In genomic region chr19:10074153-10074552, GRCh38 we compare ENCODE assay signal across 8 cellular contexts. TPM values are rescaled to one million over a fixed set of nuclear protein-coding genes. Genes with fewer than 3 reads are reported as not detected.
A peak's percentile ranks its signal among the peaks of the same experiment; 100 is the strongest.
DNase-seq lines count a peak whose midpoint lies in the region; ATAC-seq and TF ChIP-seq lines count a peak whose summit lies in the region.

No MANE protein-coding gene starts in this region.

- H3K4me1 ChIP-seq in KMS-11 (ENCODE audit: low read depth, poor library complexity, severe bottlenecking) = no peaks in the 10 kb centered on the region

- H3K4me3 ChIP-seq in KMS-11 (IDR thresholded peaks at IDR 0.05; ENCODE audit: insufficient read depth, low read depth, low read length) = no peak overlapping the region

- peak; percentile 60 for TF ChIP-seq CTCF in KMS-11 (conservative IDR thresholded peaks at IDR 0.05; ENCODE audit: low read depth, low read length)

- peaks cover 71% of the 10 kb centered on the region for H3K27me3 ChIP-seq in KMS-11 (ENCODE audit: insufficient read depth, low read depth)

- no peak overlapping the region for H3K4me3 Mint-ChIP-seq in activated CD4-positive, alpha-beta T cell treated with anti-CD3 and anti-CD28 coated beads, Interleukin-2, amount 10 ng/mL, durations not matched to agents 24 days and 14 days

- H3K4me1 Mint-ChIP-seq in activated CD4-positive, alpha-beta T cell treated with anti-CD3 and anti-CD28 coated beads, Interleukin-2, amount 10 ng/mL, durations not matched to agents 24 days and 14 days = no peaks in the 10 kb centered on the region

- H3K27ac Mint-ChIP-seq in activated CD4-positive, alpha-beta T cell treated with anti-CD3 and anti-CD28 coated beads, Interleukin-2, amount 10 ng/mL, durations not matched to agents 24 days and 14 days = no peak overlapping the region

- H3K4me2 ChIP-seq in KMS-11 = no peak overlapping the region

- no peaks in the 10 kb centered on the region for H3K36me3 ChIP-seq in KMS-11 (ENCODE audit: insufficient read depth)

- H3K9me3 Mint-ChIP-seq in activated CD4-positive, alpha-beta T cell treated with anti-CD3 and anti-CD28 coated beads, Interleukin-2, amount 10 ng/mL, durations not matched to agents 24 days and 14 days = no peaks in the 10 kb centered on the region

- no peaks in the 10 kb centered on the region for H4K20me1 ChIP-seq in KMS-11 (ENCODE audit: insufficient read depth)

- no peak overlapping the region for H3K9ac ChIP-seq in KMS-11

- H2AFZ ChIP-seq in KMS-11 (ENCODE audit: low read depth) = no peak overlapping the region

- H3K27me3 Mint-ChIP-seq in activated CD4-positive, alpha-beta T cell treated with anti-CD3 and anti-CD28 coated beads, Interleukin-2, amount 10 ng/mL, durations not matched to agents 24 days and 14 days = peaks cover 17% of the 10 kb centered on the region

- DNase-seq in D341Med (ENCODE audit: low spot score) (peak; percentile 65), foreskin melanocyte (peak; percentile 29), NCI-H2196 treated with DMSO at 0.1 percent for 48 hours (lab: John Stamatoyannopoulos, UW; ENCODE audit: unreplicated experiment) (no peak), NCI-H1436 (lab: John Stamatoyannopoulos, UW) (no peak)
- peak; percentile 81 for DNase-seq in activated CD4-positive, alpha-beta T cell treated with anti-CD3 and anti-CD28 coated beads, Interleukin-2, amount 10 ng/mL, durations not matched to agents 24 days and 14 days
- DNase-seq in stimulated activated naive CD8-positive, alpha-beta T cell treated with anti-CD3 and anti-CD28 coated beads, Interleukin-15, Interleukin-2, amounts not matched to agents 100 U/mL and 50 U/mL, for 24 hours = peak; percentile 56

- H3K36me3 Mint-ChIP-seq in activated CD4-positive, alpha-beta T cell treated with anti-CD3 and anti-CD28 coated beads, Interleukin-2, amount 10 ng/mL, durations not matched to agents 24 days and 14 days (ENCODE audit: low read depth) = no peaks in the 10 kb centered on the region

- no peaks in the 10 kb centered on the region for H3K79me2 ChIP-seq in KMS-11 (ENCODE audit: insufficient read depth, low read depth)

- peak; percentile 81 for ATAC-seq in stimulated activated naive CD8-positive, alpha-beta T cell treated with anti-CD3 and anti-CD28 coated beads, Interleukin-15, Interleukin-2, amounts not matched to agents 100 U/mL and 50 U/mL, for 24 hours
- ATAC-seq in GM19023 (IDR thresholded peaks at IDR 0.05; ENCODE audit: unreplicated experiment) = no peak

- intact Hi-C loops in activated CD4-positive, alpha-beta T cell treated with anti-CD3 and anti-CD28 coated beads, Interleukin-2, amount 10 ng/mL, durations not matched to agents 24 days and 14 days (cut with micrococcal nuclease) = loop anchor here (1.0 kb wide), 1 partner anchor 176 kb away; no protein-coding TSS in a partner anchor

- no peak overlapping the region for H3K27ac ChIP-seq in KMS-11

RNA-seq across cellular contexts. Expression of gene SHFL, which starts 12.0 kb away (rescaled TPM):
- total RNA-seq in activated CD4-positive, alpha-beta T cell treated with anti-CD3 and anti-CD28 coated beads, Interleukin-2, amount 10 ng/mL, durations not matched to agents 24 days and 14 days = 56.0 and 60.5 TPM in 2 replicates

RNA-seq across cellular contexts. Expression of gene ANGPTL6, which starts 28.3 kb away (rescaled TPM):
- 9.9 and 11.4 TPM in 2 replicates for total RNA-seq in activated CD4-positive, alpha-beta T cell treated with anti-CD3 and anti-CD28 coated beads, Interleukin-2, amount 10 ng/mL, durations not matched to agents 24 days and 14 days

RNA-seq across cellular contexts. Expression of gene PPAN, which starts 32.0 kb away (rescaled TPM):
- total RNA-seq in activated CD4-positive, alpha-beta T cell treated with anti-CD3 and anti-CD28 coated beads, Interleukin-2, amount 10 ng/mL, durations not matched to agents 24 days and 14 days = 222 and 232 TPM in 2 replicates

RNA-seq across cellular contexts. Expression of gene P2RY11, which starts 37.3 kb away (rescaled TPM):
- 61.1 and 62.5 TPM in 2 replicates for total RNA-seq in activated CD4-positive, alpha-beta T cell treated with anti-CD3 and anti-CD28 coated beads, Interleukin-2, amount 10 ng/mL, durations not matched to agents 24 days and 14 days

RNA-seq across cellular contexts. Expression of gene EIF3G, which starts 45.5 kb away (rescaled TPM):
- 335 and 341 TPM in 2 replicates for total RNA-seq in activated CD4-positive, alpha-beta T cell treated with anti-CD3 and anti-CD28 coated beads, Interleukin-2, amount 10 ng/mL, durations not matched to agents 24 days and 14 days

Comparison
In these comparisons a context has a peak if more than half of its experiments do, and no peak if none do; other contexts are left out.
1. DNase-seq: peak in D341Med (single experiment), activated CD4-positive, alpha-beta T cell treated with anti-CD3 and anti-CD28 coated beads, Interleukin-2, amount 10 ng/mL, durations not matched to agents 24 days and 14 days (single experiment), foreskin melanocyte (single experiment) and stimulated activated naive CD8-positive, alpha-beta T cell treated with anti-CD3 and anti-CD28 coated beads, Interleukin-15, Interleukin-2, amounts not matched to agents 100 U/mL and 50 U/mL, for 24 hours (single experiment); none in NCI-H2196 treated with DMSO at 0.1 percent for 48 hours (single experiment) and NCI-H1436 (single experiment).